11 cellular contexts compared by ENCODE assay signal in the genomic region with DNA sequence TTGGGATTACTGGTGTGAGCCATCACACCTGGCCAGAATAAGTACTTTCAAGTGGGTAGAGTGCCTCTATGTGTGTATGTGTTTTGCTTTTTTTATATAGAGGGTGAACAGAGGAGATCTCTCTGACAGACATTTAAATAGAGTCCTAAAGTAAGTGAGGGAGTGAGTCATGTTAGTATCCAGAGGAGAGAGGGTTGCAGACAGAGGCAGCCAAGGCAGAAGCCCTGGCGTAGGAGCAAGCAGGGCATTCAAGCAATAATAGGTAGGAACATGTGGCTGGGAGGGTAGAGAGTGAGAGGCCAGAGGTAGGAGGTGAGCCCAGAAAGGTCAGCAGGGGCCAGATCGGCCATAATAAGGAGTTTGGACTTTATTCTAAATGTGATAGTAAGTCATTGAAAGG. TPM values are rescaled to one million over a fixed set of nuclear protein-coding genes. Genes with fewer than 3 reads are reported as not detected.
A peak's percentile ranks its signal among the peaks of the same experiment; 100 is the strongest.
DNase-seq lines count a peak whose midpoint lies in the region; ATAC-seq and TF ChIP-seq lines count a peak whose summit lies in the region.
"Had no signal": no experiment of that assay in that cellular context is flagged by ENCODE, and none has a peak within 500 bp of the region (broad histone marks: within the 10 kb centered on the region; RNA-seq: fewer than 3 reads in every experiment).

No MANE protein-coding gene starts in this region.

- H2BK120ac ChIP-seq in mesendoderm (ENCODE audit: low read depth, low read length): no peak overlapping the region

- H3K4me2 ChIP-seq in mesendoderm (ENCODE audit: low read length): no peak overlapping the region

- H3K56ac ChIP-seq in mesendoderm (ENCODE audit: low read length): no peak overlapping the region

- peak overlapping the region; percentile 0 to 84 (median 66) for H3K27ac Mint-ChIP-seq in naive thymus-derived CD8-positive, alpha-beta T cell

- H4K5ac ChIP-seq in mesendoderm (ENCODE audit: low read length): no peak overlapping the region

- no CpG with 5 or more reads among the region's 2 CpGs for WGBS in mesendoderm (ENCODE audit: extremely low coverage, insufficient coverage, low lambda C conversion rate)

- DNase-seq in AG10803 (ENCODE audit: low read depth) (peak; percentile 39), NCI-H226 (peak; percentile 68), mesendoderm (no peak), NCI-H2171 (lab: John Stamatoyannopoulos, UW) (no peak)
- DNase-seq in naive thymus-derived CD8-positive, alpha-beta T cell: no peak
- DNase-seq: activated T-cell treated with anti-CD3 and anti-CD28 coated beads, Interleukin-2, amount 50 U/mL, for 1 hour; NCI-H1105 treated with DMSO at 0.1 percent for 48 hours; tibial artery had no signal

- no peaks in the 10 kb centered on the region for H3K27me3 ChIP-seq in mesendoderm (ENCODE audit: insufficient read depth, low read length, poor library complexity)
- H3K27me3 ChIP-seq: tibial artery had no signal

- no peak overlapping the region for H2BK15ac ChIP-seq in mesendoderm (replicated peaks; ENCODE audit: low read depth)

- H3K36me3 ChIP-seq in mesendoderm (ENCODE audit: control insufficient read depth, insufficient read depth, low read length): no peaks in the 10 kb centered on the region

- H3K9me3 Mint-ChIP-seq in naive thymus-derived CD8-positive, alpha-beta T cell: no peaks in the 10 kb centered on the region

- H3K36me3 Mint-ChIP-seq in naive thymus-derived CD8-positive, alpha-beta T cell: peaks cover 4 to 55% (median 6%) of the 10 kb centered on the region in 3 donors

- H3K4me3 Mint-ChIP-seq in naive thymus-derived CD8-positive, alpha-beta T cell: no peak overlapping the region

- POLR2A ChIA-PET in naive thymus-derived CD8-positive, alpha-beta T cell (lab: Charles Lee): interaction anchor here (0.6 kb wide), 1 partner anchor 23 kb away, joined by 4 read pairs; no protein-coding TSS in a partner anchor

- TF ChIP-seq CTCF in AG10803 (conservative IDR thresholded peaks at IDR 0.05; ENCODE audit: low read length): no peak

- no peak overlapping the region for H2AK5ac ChIP-seq in mesendoderm (ENCODE audit: low read length)

- no peak overlapping the region for H3K18ac ChIP-seq in mesendoderm (ENCODE audit: low read length)

- no peaks in the 10 kb centered on the region for H3K27me3 Mint-ChIP-seq in naive thymus-derived CD8-positive, alpha-beta T cell

- H3K27ac ChIP-seq in mesendoderm (ENCODE audit: low read depth, low read length): no peak overlapping the region
- H3K27ac ChIP-seq: tibial artery had no signal

- H3K4ac ChIP-seq in mesendoderm (ENCODE audit: low read depth, low read length): no peak overlapping the region

- H3K4me1 Mint-ChIP-seq in naive thymus-derived CD8-positive, alpha-beta T cell: peaks cover 23 to 32% (median 28%) of the 10 kb centered on the region in 4 donors

- ATAC-seq in esophagus mucosa (peak; percentile 54), HG03175 (IDR thresholded peaks at IDR 0.05; ENCODE audit: unreplicated experiment) (no peak), HG03139 (IDR thresholded peaks at IDR 0.05; ENCODE audit: unreplicated experiment) (no peak)
- ATAC-seq in naive thymus-derived CD8-positive, alpha-beta T cell: no peak

- no peak overlapping the region for H3K23ac ChIP-seq in mesendoderm (ENCODE audit: low read length)

- H2BK5ac ChIP-seq in mesendoderm (ENCODE audit: low read length): no peak overlapping the region

- no peak overlapping the region for H4K8ac ChIP-seq in mesendoderm (ENCODE audit: low read depth, low read length)

- no peak overlapping the region for H3K4me3 ChIP-seq in AG10803 (ENCODE audit: low read length)
- no peak overlapping the region for H3K4me3 ChIP-seq in mesendoderm (ENCODE audit: low read length)
- H3K4me3 ChIP-seq: tibial artery had no signal

- H3K79me1 ChIP-seq in mesendoderm (ENCODE audit: low read length): peaks cover 5% of the 10 kb centered on the region

- no peaks in the 10 kb centered on the region for H3K4me1 ChIP-seq in mesendoderm (ENCODE audit: control insufficient read depth, low read depth, low read length)

- no peak overlapping the region for H3K9ac ChIP-seq in mesendoderm (ENCODE audit: low read length)

- H3K79me2 ChIP-seq in mesendoderm (ENCODE audit: control insufficient read depth, insufficient read depth, low read length): no peaks in the 10 kb centered on the region

RNA-seq across cellular contexts. Expression of a gene that starts 48.9 kb away (rescaled TPM):
- total RNA-seq in esophagus mucosa: 17.3 TPM
- 10 to 100 TPM; 79.0 to 82.8 TPM for total RNA-seq in naive thymus-derived CD8-positive, alpha-beta T cell
- polyA plus RNA-seq in naive thymus-derived CD8-positive, alpha-beta T cell: 100 to 1,000 TPM; 114 to 135 (median 125) TPM
- polyA plus RNA-seq in mesendoderm (2013, experiment 1 of 2): 40.1 TPM
- polyA plus RNA-seq in mesendoderm (2013, experiment 2 of 2): 37.7 TPM

Comparison
In these comparisons a context has a peak if more than half of its experiments do, and no peak if none do; other contexts are left out.
1. DNase-seq: peak in AG10803 (single experiment) and NCI-H226 (single experiment); none in naive thymus-derived CD8-positive, alpha-beta T cell (0 of 10), mesendoderm (single experiment) and NCI-H2171 (single experiment).